In the genomic region with DNA sequence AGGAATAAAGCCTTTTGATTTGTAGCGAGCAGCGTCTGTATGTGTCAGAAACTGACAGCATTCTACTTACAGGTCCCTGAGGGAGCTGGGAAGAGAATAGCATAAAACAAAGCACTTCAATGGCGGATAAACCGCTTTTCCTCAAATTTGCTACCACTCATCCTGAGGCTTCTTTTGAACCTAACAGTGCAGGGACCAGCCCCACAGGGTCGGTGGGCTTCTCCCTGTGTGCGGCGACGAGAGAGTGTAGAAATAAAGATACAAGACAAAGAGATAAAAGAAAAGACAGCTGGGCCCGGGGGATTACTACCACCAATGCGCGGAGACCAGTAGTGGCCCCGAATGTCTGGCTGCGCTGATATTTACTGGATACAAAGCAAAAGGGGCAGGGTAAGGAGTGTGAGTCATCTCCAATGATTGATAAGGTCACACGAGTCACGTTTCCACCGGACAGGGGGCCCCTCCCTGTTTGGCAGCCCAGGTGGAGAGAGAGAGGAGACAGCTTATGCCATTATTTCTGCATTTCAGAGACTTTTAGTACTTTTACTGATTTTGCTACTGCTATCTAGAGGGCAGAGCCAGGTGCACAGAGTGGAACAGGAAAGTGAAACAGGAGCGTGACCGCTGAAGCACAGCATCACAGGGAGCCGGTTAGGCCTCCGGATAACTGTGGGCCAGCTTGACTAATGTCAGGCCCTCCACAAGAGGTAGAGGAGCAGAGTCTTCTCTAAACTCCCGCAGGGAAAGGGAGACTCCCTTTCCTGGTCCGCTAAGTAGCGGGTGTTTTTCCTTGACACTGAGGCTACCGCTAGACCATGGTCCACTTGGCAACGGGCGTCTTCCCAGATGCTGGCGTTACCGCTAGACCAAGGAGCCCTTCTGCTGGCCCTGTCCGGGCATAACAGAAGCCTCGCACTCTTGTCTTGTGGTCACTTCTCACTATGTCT, we compare ENCODE assay signal across 9 cellular contexts. TPM values are rescaled to one million over a fixed set of nuclear protein-coding genes. Genes with fewer than 3 reads are reported as not detected.
DNase-seq lines count a peak whose midpoint lies in the region; ATAC-seq and TF ChIP-seq lines count a peak whose summit lies in the region.
"Not testable (repeated sequence)": the region's sequence is repeated elsewhere in the genome, so short reads cannot be mapped to it uniquely, and the experiment has no call there.
"Had no signal": no experiment of that assay in that cellular context is flagged by ENCODE, and none has a peak within 500 bp of the region (broad histone marks: within the 10 kb centered on the region; RNA-seq: fewer than 3 reads in every experiment).

No MANE protein-coding gene starts in this region.

- not testable (repeated sequence) for H3K27me3 Mint-ChIP-seq in chondrocyte (ENCODE audit: low read depth); neural crest cell (ENCODE audit: low read depth)

- H3K27me3 ChIP-seq in BLaER1; HL-60 (ENCODE audit: insufficient read depth, poor library complexity, severe bottlenecking); SK-N-SH (ENCODE audit: insufficient read depth): not testable (repeated sequence)

- peaks cover 55% of the 10 kb centered on the region for H3F3A ChIP-seq in SK-N-SH (replicated peaks; ENCODE audit: insufficient read depth)

- not testable (repeated sequence) for H3K9me2 ChIP-seq in SK-N-SH

- H4K20me1 ChIP-seq in BLaER1 (peaks cover 40% of the 10 kb centered on the region), SK-N-SH (ENCODE audit: insufficient read depth) (peaks cover 59% of the 10 kb centered on the region)

- H3K4me2 ChIP-seq in BLaER1 (peak overlapping the region; percentile 100), SK-N-SH (peak overlapping the region; percentile 93)

- peak overlapping the region; percentile 99 for H3K9ac ChIP-seq in BLaER1
- H3K9ac ChIP-seq in SK-N-SH, result peak overlapping the region; percentile 100; the same call in 1 of the 2 replicates

- peak overlapping the region; percentile 96 for H3K4me3 ChIP-seq in BLaER1
- peak overlapping the region; percentile 84 for H3K4me3 ChIP-seq in HL-60 (replicated peaks; ENCODE audit: insufficient read depth, low read length)
- not testable (repeated sequence) for H3K4me3 ChIP-seq in SK-N-SH (ENCODE audit: low read depth in 2 of 2, low read length in 1 of 2)

- 85% methylated on average over 30 of the region's 30 CpGs for WGBS in SK-N-SH (ENCODE audit: low lambda C conversion rate)

- not testable (repeated sequence) for H3K9me3 Mint-ChIP-seq in chondrocyte (ENCODE audit: low read depth); neural crest cell

- intact Hi-C loops in left ventricle myocardium superior (cut with micrococcal nuclease), result not testable (repeated sequence)

- peak overlapping the region; percentile 100 for H3K27ac Mint-ChIP-seq in chondrocyte (ENCODE audit: unreplicated experiment)
- H3K27ac Mint-ChIP-seq in neural crest cell (ENCODE audit: unreplicated experiment), result peak overlapping the region; percentile 63

- H3K4me1 Mint-ChIP-seq in chondrocyte (ENCODE audit: low read depth) (peaks cover 47% of the 10 kb centered on the region), neural crest cell (peaks cover 41% of the 10 kb centered on the region)

- CTCF ChIA-PET in SK-N-SH (lab: Yijun Ruan, JAX), result interaction anchor here (1.3 kb wide), 1 partner anchor 34 kb away, joined by 8 read pairs; no protein-coding TSS in a partner anchor

- peak overlapping the region; percentile 99 for H3K4me3 Mint-ChIP-seq in chondrocyte (ENCODE audit: unreplicated experiment)
- peak overlapping the region; percentile 65 for H3K4me3 Mint-ChIP-seq in neural crest cell

- H3K36me3 ChIP-seq in BLaER1 (peaks cover 49% of the 10 kb centered on the region), SK-N-SH (replicated peaks in 1 of 2; ENCODE audit: control insufficient read depth in 1 of 2, insufficient read depth in 2 of 2, low read length in 1 of 2) (peaks cover 29 to 68% of the 10 kb centered on the region in 2 experiments)

- H3K4me1 ChIP-seq in BLaER1 (peaks cover 58% of the 10 kb centered on the region), SK-N-SH (ENCODE audit: control insufficient read depth in 1 of 2, insufficient read depth in 2 of 2, low read depth in 1 of 2, low read length in 1 of 2) (peaks cover 12 to 28% of the 10 kb centered on the region in 2 experiments; a peak in 3 of 4 replicates)

- ATAC-seq in left ventricle myocardium superior; stimulated activated naive CD8-positive, alpha-beta T cell treated with anti-CD3 and anti-CD28 coated beads, Interleukin-15, Interleukin-2, amounts not matched to agents 100 U/mL and 50 U/mL, for 24 hours: not testable (repeated sequence)

- H3K27ac ChIP-seq in BLaER1, result peak overlapping the region; percentile 97
- peak overlapping the region; percentile 98 for H3K27ac ChIP-seq in HL-60 (replicated peaks)
- H3K27ac ChIP-seq in SK-N-SH (ENCODE audit: low read depth in 2 of 2, low read length in 1 of 2), result peak overlapping the region in 1 of 2 experiments; percentile 100; a peak in 2 of 4 replicates

- not testable (repeated sequence) for TF ChIP-seq CTCF in HL-60 (IDR thresholded peaks at IDR 0.05; ENCODE audit: insufficient read depth, low read length); SK-N-SH (IDR thresholded peaks at IDR 0.05); chondrocyte (IDR thresholded peaks at IDR 0.05); neural crest cell (conservative IDR thresholded peaks at IDR 0.05)

- H3K79me2 ChIP-seq in SK-N-SH (ENCODE audit: insufficient read depth), result peaks cover 69% of the 10 kb centered on the region

- not testable (repeated sequence) for H2AFZ ChIP-seq in SK-N-SH (ENCODE audit: low read depth)

- DNase-seq in HL-60 (ENCODE audit: low read depth in 1 of 2, low spot score in 1 of 2); SK-N-SH; chondrocyte (ENCODE audit: low spot score); neural crest cell (ENCODE audit: low read depth, low spot score): not testable (repeated sequence)
- DNase-seq in activated T-cell treated with anti-CD3 and anti-CD28 coated beads, Interleukin-2, amount 50 U/mL, for 1 hour, result peak; percentile 44
- peak; percentile 61 for DNase-seq in left ventricle myocardium superior
- DNase-seq in stimulated activated naive CD8-positive, alpha-beta T cell treated with anti-CD3 and anti-CD28 coated beads, Interleukin-15, Interleukin-2, amounts not matched to agents 100 U/mL and 50 U/mL, for 24 hours, result peak; percentile 61

- not testable (repeated sequence) for TF ChIP-seq RAD21 in SK-N-SH (IDR thresholded peaks at IDR 0.05; ENCODE audit: low read length)

- not testable (repeated sequence) for H3K9me3 ChIP-seq in BLaER1, SK-N-SH

- H3K36me3 Mint-ChIP-seq in chondrocyte (ENCODE audit: low read depth), result peaks cover 44% of the 10 kb centered on the region
- H3K36me3 Mint-ChIP-seq in neural crest cell (ENCODE audit: low read depth), result peaks cover 26% of the 10 kb centered on the region

- not testable (repeated sequence) for TF ChIP-seq EP300 in SK-N-SH (IDR thresholded peaks at IDR 0.05; ENCODE audit: borderline replicate concordance in 1 of 2, low read depth in 1 of 2, low read length in 1 of 2)

- POLR2A ChIA-PET in SK-N-SH (lab: Yijun Ruan, JAX), result interaction anchor here (0.6 to 2.2 kb wide), 2 partner anchors 24 to 40 kb away, joined by 3 to 5 read pairs; partner anchors contain the start of gene NUCB1

RNA-seq across cellular contexts. Expression of gene PPP1R15A, which starts 4.1 kb away (rescaled TPM):
- 62.3 and 73.7 TPM in 2 replicates for polyA plus RNA-seq in SK-N-SH (2012; rRNA removed)
- polyA plus RNA-seq in SK-N-SH (2012; cell fraction: cytosol; rRNA removed), result 63.6 and 64.3 TPM in 2 replicates
- polyA plus RNA-seq in SK-N-SH (2012; cell fraction: nucleus; rRNA removed), result 89.1 and 95.9 TPM in 2 replicates
- total RNA-seq in chondrocyte (42.1 to 106 TPM (median 104 TPM) in 3 replicates), left ventricle myocardium superior (63.0 TPM), neural crest cell (27.5 and 27.8 TPM in 2 replicates)

RNA-seq across cellular contexts. Expression of gene PLEKHA4, which starts 7.9 kb away (rescaled TPM):
- 4.7 and 5.6 TPM in 2 replicates for polyA plus RNA-seq in SK-N-SH (2012; rRNA removed)
- 2.6 and 3.4 TPM in 2 replicates for polyA plus RNA-seq in SK-N-SH (2012; cell fraction: cytosol; rRNA removed)
- 9.9 and 18.4 TPM in 2 replicates for polyA plus RNA-seq in SK-N-SH (2012; cell fraction: nucleus; rRNA removed)
- total RNA-seq in chondrocyte (16.8 to 34.3 TPM (median 19.6 TPM) in 3 replicates), left ventricle myocardium superior (22.2 TPM), neural crest cell (38.1 and 41.8 TPM in 2 replicates)

RNA-seq across cellular contexts. Expression of gene TULP2, which starts 22.2 kb away (rescaled TPM):
- polyA plus RNA-seq in SK-N-SH (2012; rRNA removed), result 0.03 and 0.08 TPM in 2 replicates
- polyA plus RNA-seq in SK-N-SH (2012; cell fraction: cytosol; rRNA removed), result 0.01 and 0.04 TPM in 2 replicates
- 0.02 and 0.25 TPM in 2 replicates for polyA plus RNA-seq in SK-N-SH (2012; cell fraction: nucleus; rRNA removed)
- not detected in 3 replicates for total RNA-seq in chondrocyte
- total RNA-seq in left ventricle myocardium superior, result not detected
- not detected in 2 replicates for total RNA-seq in neural crest cell
- total RNA-seq: SK-MEL-5 had no signal

RNA-seq across cellular contexts. Expression of gene NUCB1, which starts 23.8 kb away (rescaled TPM):
- polyA plus RNA-seq in SK-N-SH (2012; rRNA removed), result 259 and 397 TPM in 2 replicates
- 165 and 222 TPM in 2 replicates for polyA plus RNA-seq in SK-N-SH (2012; cell fraction: cytosol; rRNA removed)
- polyA plus RNA-seq in SK-N-SH (2012; cell fraction: nucleus; rRNA removed), result 315 and 460 TPM in 2 replicates
- total RNA-seq in chondrocyte, result 209 to 277 TPM (median 215 TPM) in 3 replicates
- 265 TPM for total RNA-seq in left ventricle myocardium superior
- 102 and 108 TPM in 2 replicates for total RNA-seq in neural crest cell

RNA-seq across cellular contexts. Expression of gene HSD17B14, which starts 40.0 kb away (rescaled TPM):
- 27.9 and 29.7 TPM in 2 replicates for polyA plus RNA-seq in SK-N-SH (2012; rRNA removed)
- polyA plus RNA-seq in SK-N-SH (2012; cell fraction: cytosol; rRNA removed), result 15.9 and 18.2 TPM in 2 replicates
- 48.3 and 48.4 TPM in 2 replicates for polyA plus RNA-seq in SK-N-SH (2012; cell fraction: nucleus; rRNA removed)
- total RNA-seq in chondrocyte (11.4 to 13.6 TPM (median 13.5 TPM) in 3 replicates), left ventricle myocardium superior (1.2 TPM), neural crest cell (4.2 and 6.6 TPM in 2 replicates)
